In genomic region chr6:63805808-63806572, GRCh38 we compare ENCODE assay signal across 9 cellular contexts.
DNase-seq lines count a peak whose midpoint lies in the region; ATAC-seq and TF ChIP-seq lines count a peak whose summit lies in the region.
"Had no signal": no experiment of that assay in that cellular context is flagged by ENCODE, and none has a peak within 500 bp of the region (broad histone marks: within the 10 kb centered on the region; RNA-seq: fewer than 3 reads in every experiment).

No MANE protein-coding gene starts in this region.

- intact Hi-C loops in gastrocnemius medialis (cut with DNase I; ENCODE audit: low total_unique reads), result loop anchor here (10.0 kb wide), 1 partner anchor 361 kb away; no protein-coding TSS in a partner anchor

- peaks cover 2% of the 10 kb centered on the region for H3K27me3 Mint-ChIP-seq in activated naive CD8-positive, alpha-beta T cell treated with anti-CD3 and anti-CD28 coated beads, Interleukin-2, amount 50 U/mL, for 24 hours
- H3K27me3 Mint-ChIP-seq: dendritic cell treated with granulocyte-macrophage colony-stimulating factor and Interleukin-4, amounts not matched to agents 40 ng/mL and 50 ng/mL, for 4 days had no signal

- H3K27me3 ChIP-seq in RWPE2 (ENCODE audit: insufficient read depth, poor library complexity, severe bottlenecking) (no peaks in the 10 kb centered on the region), gastrocnemius medialis (no peaks in the 10 kb centered on the region)

- H3K9me3 ChIP-seq in RWPE2 (ENCODE audit: severe bottlenecking) (no peaks in the 10 kb centered on the region), gastrocnemius medialis (no peaks in the 10 kb centered on the region)

- no peaks in the 10 kb centered on the region for H3K36me3 Mint-ChIP-seq in activated naive CD8-positive, alpha-beta T cell treated with anti-CD3 and anti-CD28 coated beads, Interleukin-2, amount 50 U/mL, for 24 hours (ENCODE audit: low read depth)

- H3K27ac ChIP-seq in RWPE2 (ENCODE audit: poor library complexity, severe bottlenecking), result peak overlapping the region; percentile 99
- peak overlapping the region; percentile 47 to 69 (median 58) for H3K27ac ChIP-seq in gastrocnemius medialis

- in situ Hi-C loops in gastrocnemius medialis (cut with MboI; ENCODE audit: low sequenced_read_pairs in 4 of 4), result no loop called here

- H3K36me3 ChIP-seq in RWPE2 (ENCODE audit: low read depth), result no peaks in the 10 kb centered on the region
- H3K36me3 ChIP-seq in gastrocnemius medialis, result no peaks in the 10 kb centered on the region

- H3K4me1 ChIP-seq in RWPE2 (ENCODE audit: insufficient read depth, poor library complexity, severe bottlenecking) (peaks cover 51% of the 10 kb centered on the region), gastrocnemius medialis (peaks cover 13 to 19% of the 10 kb centered on the region in 2 donors)

- H3K4me3 ChIP-seq in RWPE2 (ENCODE audit: severe bottlenecking) (peak overlapping the region; percentile 14), gastrocnemius medialis (peak overlapping the region in 1 of 4 donors; percentile 14)

- ATAC-seq in RWPE2 (ENCODE audit: low read depth) (peak; percentile 83), gastrocnemius medialis (peak; percentile 78 to 88), HG03469 (IDR thresholded peaks at IDR 0.05; ENCODE audit: unreplicated experiment) (no peak)
- no peak for ATAC-seq in activated naive CD8-positive, alpha-beta T cell treated with anti-CD3 and anti-CD28 coated beads, Interleukin-2, amount 50 U/mL, for 24 hours

- DNase-seq in H4 (ENCODE audit: low spot score), result peak; percentile 95
- DNase-seq in RWPE2 (ENCODE audit: low spot score), result no peak
- peak; percentile 85 for DNase-seq in fibroblast of peridontal ligament (ENCODE audit: extremely low read depth)
- no peak for DNase-seq in gastrocnemius medialis
- no peak for DNase-seq in activated naive CD8-positive, alpha-beta T cell treated with anti-CD3 and anti-CD28 coated beads, Interleukin-2, amount 50 U/mL, for 24 hours
- DNase-seq in SHP77 (lab: John Stamatoyannopoulos, UW), result no peak
- no peak for DNase-seq in cortex of kidney (lab: John Stamatoyannopoulos, UW)

- H3K9me3 Mint-ChIP-seq in activated naive CD8-positive, alpha-beta T cell treated with anti-CD3 and anti-CD28 coated beads, Interleukin-2, amount 50 U/mL, for 24 hours, result no peaks in the 10 kb centered on the region
- H3K9me3 Mint-ChIP-seq: dendritic cell treated with granulocyte-macrophage colony-stimulating factor and Interleukin-4, amounts not matched to agents 40 ng/mL and 50 ng/mL, for 4 days had no signal

- TF ChIP-seq CTCF in RWPE2 (IDR thresholded peaks at IDR 0.05; ENCODE audit: poor library complexity, severe bottlenecking) (no peak), gastrocnemius medialis (IDR thresholded peaks at IDR 0.05 in 4 of 5, conservative IDR thresholded peaks at IDR 0.05 in 1 of 5) (no peak)

- no peak for TF ChIP-seq POLR2A in gastrocnemius medialis (IDR thresholded peaks at IDR 0.05)

- no peak overlapping the region for H3K4me3 Mint-ChIP-seq in activated naive CD8-positive, alpha-beta T cell treated with anti-CD3 and anti-CD28 coated beads, Interleukin-2, amount 50 U/mL, for 24 hours
- H3K4me3 Mint-ChIP-seq: dendritic cell treated with granulocyte-macrophage colony-stimulating factor and Interleukin-4, amounts not matched to agents 40 ng/mL and 50 ng/mL, for 4 days had no signal

- H3K27ac Mint-ChIP-seq in activated naive CD8-positive, alpha-beta T cell treated with anti-CD3 and anti-CD28 coated beads, Interleukin-2, amount 50 U/mL, for 24 hours, result no peak overlapping the region
- H3K27ac Mint-ChIP-seq: dendritic cell treated with granulocyte-macrophage colony-stimulating factor and Interleukin-4, amounts not matched to agents 40 ng/mL and 50 ng/mL, for 4 days had no signal

- H3K4me1 Mint-ChIP-seq in activated naive CD8-positive, alpha-beta T cell treated with anti-CD3 and anti-CD28 coated beads, Interleukin-2, amount 50 U/mL, for 24 hours, result no peaks in the 10 kb centered on the region

Comparison
In these comparisons a context has a peak if more than half of its experiments do, and no peak if none do; other contexts are left out.
1. DNase-seq: peak in H4 (single experiment) and fibroblast of peridontal ligament (single experiment); none in RWPE2 (single experiment), gastrocnemius medialis (0 of 2), activated naive CD8-positive, alpha-beta T cell treated with anti-CD3 and anti-CD28 coated beads, Interleukin-2, amount 50 U/mL, for 24 hours (single experiment), SHP77 (0 of 2) and cortex of kidney (single experiment).
2. ATAC-seq: peak in RWPE2 (single experiment) and gastrocnemius medialis (2 of 2); none in activated naive CD8-positive, alpha-beta T cell treated with anti-CD3 and anti-CD28 coated beads, Interleukin-2, amount 50 U/mL, for 24 hours (single experiment) and HG03469 (single experiment).